8 cellular contexts compared by ENCODE assay signal in the genomic region with DNA sequence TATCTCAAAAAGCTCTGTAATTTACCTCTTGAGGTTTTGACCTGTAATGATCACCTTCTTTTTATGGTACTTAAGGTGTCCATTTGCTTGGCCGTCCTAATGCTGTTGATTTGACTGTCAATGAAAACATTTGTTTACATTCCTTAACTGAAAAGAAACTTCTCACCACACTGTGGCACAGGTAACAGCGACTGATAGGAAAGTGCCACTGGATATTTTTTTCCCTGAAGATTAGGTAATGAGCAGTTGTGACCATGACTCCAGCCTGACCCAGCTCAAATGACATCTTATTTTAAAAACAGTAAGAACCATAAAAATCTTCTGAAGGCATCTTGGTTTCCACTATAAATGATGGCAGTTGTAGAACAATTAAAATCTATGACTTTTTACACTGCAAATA.
"Had no signal": no experiment of that assay in that cellular context is flagged by ENCODE, and none has a peak within 500 bp of the region (broad histone marks: within the 10 kb centered on the region; RNA-seq: fewer than 3 reads in every experiment).

No MANE protein-coding gene starts in this region.

- FAIRE-seq: HepG2 had no signal

- H3K4me3 ChIP-seq: GM23248, HAP-1 had no signal

- H3K9me3 ChIP-seq: HAP-1 had no signal

- H3K36me3 ChIP-seq: HAP-1 had no signal

- DNase-seq: GM23248, GOT3, H7, HFFc6, KBM-7 had no signal

- ATAC-seq: HCT116, HepG2 had no signal

- H3K27ac ChIP-seq: GM23248 had no signal
